Comparison of ENCODE assay signal across 9 cellular contexts in genomic region chr16:11780988-11781680, GRCh38. TPM values are rescaled to one million over a fixed set of nuclear protein-coding genes. Genes with fewer than 3 reads are reported as not detected.
DNase-seq lines count a peak whose midpoint lies in the region; ATAC-seq, FAIRE-seq and TF ChIP-seq lines count a peak whose summit lies in the region.
"Had no signal": no experiment of that assay in that cellular context is flagged by ENCODE, and none has a peak within 500 bp of the region (broad histone marks: within the 10 kb centered on the region; RNA-seq: fewer than 3 reads in every experiment).

No MANE protein-coding gene starts in this region.

- no TSS peak for BruUV-seq in PC-3 (replicated peaks; lab: Mats Ljungman, UMichigan)

- FAIRE-seq in small intestine (lab: Jason Lieb, UNC), result no peak
- FAIRE-seq: endothelial cell of umbilical vein had no signal

- H3K36me3 Mint-ChIP-seq in activated naive CD8-positive, alpha-beta T cell treated with anti-CD3 and anti-CD28 coated beads, Interleukin-2, amount 50 U/mL, for 24 hours (ENCODE audit: low read depth), result peaks cover 27% of the 10 kb centered on the region
- peaks cover 12% of the 10 kb centered on the region for H3K36me3 Mint-ChIP-seq in natural killer cell treated with Interleukin-12 subunit alpha and Interleukin-12 subunit beta and Interleukin-15 and Interleukin-18, amount 100 ng/mL, for 72 hours

- H3K4me1 ChIP-seq in small intestine (ENCODE audit: control insufficient read depth in 2 of 2, insufficient read depth in 1 of 2, low read depth in 1 of 2, low read length in 1 of 2) (peaks cover 1 to 19% of the 10 kb centered on the region in 2 donors), PC-3 (ENCODE audit: insufficient read depth, low read length) (peaks cover 19% of the 10 kb centered on the region)

- CTCF ChIA-PET in PC-3 (lab: Charles Lee), result interaction anchor here (0.5 kb wide), 1 partner anchor 54 kb away, joined by 3 read pairs; no protein-coding TSS in a partner anchor

- ATAC-seq in activated naive CD8-positive, alpha-beta T cell treated with anti-CD3 and anti-CD28 coated beads, Interleukin-2, amount 50 U/mL, for 24 hours, result no peak
- ATAC-seq in natural killer cell treated with Interleukin-12 subunit alpha and Interleukin-12 subunit beta and Interleukin-15 and Interleukin-18, amount 100 ng/mL, for 72 hours, result no peak
- no peak for ATAC-seq in PC-3

- intact Hi-C loops in PC-3 (cut with micrococcal nuclease), result no loop called here

- H3K4me3 ChIP-seq in small intestine (ENCODE audit: low read depth in 1 of 2, low read length in 2 of 2), result no peak overlapping the region
- H3K4me3 ChIP-seq in PC-3 (ENCODE audit: low read length), result no peak overlapping the region

- H3K9me3 ChIP-seq in small intestine (ENCODE audit: control insufficient read depth, low read depth) (no peaks in the 10 kb centered on the region), PC-3 (ENCODE audit: low read length) (no peaks in the 10 kb centered on the region)

- H4K20me1 ChIP-seq in PC-3 (ENCODE audit: low read length), result peaks cover 3% of the 10 kb centered on the region; the same call in 1 of the 2 replicates

- no peaks in the 10 kb centered on the region for H3F3A ChIP-seq in PC-3 (ENCODE audit: low read length, unreplicated experiment)

- no peak overlapping the region for H3K4me2 ChIP-seq in PC-3 (ENCODE audit: low read length)

- peak overlapping the region in 1 of 2 donors; percentile 53 for H3K27ac ChIP-seq in small intestine (ENCODE audit: low read depth in 1 of 2, low read length in 1 of 2)
- no peak overlapping the region for H3K27ac ChIP-seq in PC-3 (ENCODE audit: low read length)

- no peak for TF ChIP-seq CTCF in PC-3 (conservative IDR thresholded peaks at IDR 0.05; ENCODE audit: low read depth, low read length)

- POLR2A ChIA-PET in PC-3 (lab: Charles Lee; ENCODE audit: unreplicated experiment), result no interaction called here

- H3K36me3 ChIP-seq in small intestine (ENCODE audit: control insufficient read depth in 2 of 2, insufficient read depth in 2 of 2, low read length in 2 of 2) (peaks cover 0 to 5% of the 10 kb centered on the region in 2 donors), PC-3 (ENCODE audit: low read depth, low read length) (peaks cover 4% of the 10 kb centered on the region; the same call in 1 of the 2 replicates)

- H2AFZ ChIP-seq in PC-3 (ENCODE audit: low read length), result no peak overlapping the region

- H3K27me3 Mint-ChIP-seq in activated naive CD8-positive, alpha-beta T cell treated with anti-CD3 and anti-CD28 coated beads, Interleukin-2, amount 50 U/mL, for 24 hours, result no peaks in the 10 kb centered on the region
- no peaks in the 10 kb centered on the region for H3K27me3 Mint-ChIP-seq in natural killer cell treated with Interleukin-12 subunit alpha and Interleukin-12 subunit beta and Interleukin-15 and Interleukin-18, amount 100 ng/mL, for 72 hours

- H3K9ac ChIP-seq in PC-3 (ENCODE audit: low read length), result no peak overlapping the region

- H3K79me2 ChIP-seq in PC-3 (ENCODE audit: low read length), result peaks cover 31% of the 10 kb centered on the region

- H3K4me3 Mint-ChIP-seq in activated naive CD8-positive, alpha-beta T cell treated with anti-CD3 and anti-CD28 coated beads, Interleukin-2, amount 50 U/mL, for 24 hours, result no peak overlapping the region
- H3K4me3 Mint-ChIP-seq in natural killer cell treated with Interleukin-12 subunit alpha and Interleukin-12 subunit beta and Interleukin-15 and Interleukin-18, amount 100 ng/mL, for 72 hours, result peak overlapping the region; percentile 97

- 37 to 59% (median 42%) methylated on average over 4 of the region's 4 CpGs for WGBS in small intestine, 3 donors

- H3K27ac Mint-ChIP-seq in activated naive CD8-positive, alpha-beta T cell treated with anti-CD3 and anti-CD28 coated beads, Interleukin-2, amount 50 U/mL, for 24 hours, result peak overlapping the region; percentile 32
- H3K27ac Mint-ChIP-seq in natural killer cell treated with Interleukin-12 subunit alpha and Interleukin-12 subunit beta and Interleukin-15 and Interleukin-18, amount 100 ng/mL, for 72 hours, result peak overlapping the region; percentile 100

- DNase-seq in DMS 273 treated with DMSO at 0.1 percent for 48 hours (lab: John Stamatoyannopoulos, UW) (peak; percentile 92), NCI-H1694 treated with DMSO at 0.1 percent for 48 hours (lab: John Stamatoyannopoulos, UW) (peak; percentile 88), cerebellum (ENCODE audit: low spot score) (no peak), RPMI8226 (no peak), small intestine (no peak), PC-3 (no peak)
- no peak for DNase-seq in activated naive CD8-positive, alpha-beta T cell treated with anti-CD3 and anti-CD28 coated beads, Interleukin-2, amount 50 U/mL, for 24 hours
- DNase-seq in natural killer cell treated with Interleukin-12 subunit alpha and Interleukin-12 subunit beta and Interleukin-15 and Interleukin-18, amount 100 ng/mL, for 72 hours (ENCODE audit: low spot score), result no peak

- H3K27me3 ChIP-seq in small intestine (ENCODE audit: control insufficient read depth in 2 of 2, insufficient read depth in 2 of 2, low read length in 2 of 2), result no peaks in the 10 kb centered on the region
- no peaks in the 10 kb centered on the region for H3K27me3 ChIP-seq in PC-3 (ENCODE audit: low read length)

- H3K4me1 Mint-ChIP-seq in activated naive CD8-positive, alpha-beta T cell treated with anti-CD3 and anti-CD28 coated beads, Interleukin-2, amount 50 U/mL, for 24 hours, result peaks cover 55% of the 10 kb centered on the region
- H3K4me1 Mint-ChIP-seq in natural killer cell treated with Interleukin-12 subunit alpha and Interleukin-12 subunit beta and Interleukin-15 and Interleukin-18, amount 100 ng/mL, for 72 hours (ENCODE audit: low read depth in 2 of 2), result peaks cover 35 to 41% of the 10 kb centered on the region in 2 donors

- no peaks in the 10 kb centered on the region for H3K9me2 ChIP-seq in PC-3 (replicated peaks; ENCODE audit: low read length)

- H3K9me3 Mint-ChIP-seq in activated naive CD8-positive, alpha-beta T cell treated with anti-CD3 and anti-CD28 coated beads, Interleukin-2, amount 50 U/mL, for 24 hours, result no peaks in the 10 kb centered on the region
- H3K9me3 Mint-ChIP-seq in natural killer cell treated with Interleukin-12 subunit alpha and Interleukin-12 subunit beta and Interleukin-15 and Interleukin-18, amount 100 ng/mL, for 72 hours, result no peaks in the 10 kb centered on the region

RNA-seq across cellular contexts. Expression of gene ZC3H7A, which starts 15.9 kb away (rescaled TPM):
- 100 to 1,000 TPM; 114 to 136 TPM for total RNA-seq in natural killer cell treated with Interleukin-12 subunit alpha and Interleukin-12 subunit beta and Interleukin-15 and Interleukin-18, amount 100 ng/mL, for 72 hours
- 75.3 TPM for total RNA-seq in cerebellum
- 10 to 100 TPM; 21.2 to 39.1 (median 34.6) TPM for polyA plus RNA-seq in small intestine
- total RNA-seq in PC-3 (2014; rRNA removed), result 21.2 and 26.4 TPM in 2 replicates

RNA-seq across cellular contexts. Expression of gene TXNDC11, which starts 38.5 kb away (rescaled TPM):
- total RNA-seq in natural killer cell treated with Interleukin-12 subunit alpha and Interleukin-12 subunit beta and Interleukin-15 and Interleukin-18, amount 100 ng/mL, for 72 hours, result 10 to 100 TPM; 62.4 to 73.2 TPM
- 22.2 TPM for total RNA-seq in cerebellum
- polyA plus RNA-seq in small intestine, result 10 to 100 TPM; 49.7 to 73.4 (median 49.7) TPM
- 20.2 and 26.6 TPM in 2 replicates for total RNA-seq in PC-3 (2014; rRNA removed)

Comparison
In these comparisons a context has a peak if more than half of its experiments do, and no peak if none do; other contexts are left out.
1. DNase-seq: peak in DMS 273 treated with DMSO at 0.1 percent for 48 hours (single experiment) and NCI-H1694 treated with DMSO at 0.1 percent for 48 hours (single experiment); none in activated naive CD8-positive, alpha-beta T cell treated with anti-CD3 and anti-CD28 coated beads, Interleukin-2, amount 50 U/mL, for 24 hours (single experiment), natural killer cell treated with Interleukin-12 subunit alpha and Interleukin-12 subunit beta and Interleukin-15 and Interleukin-18, amount 100 ng/mL, for 72 hours (single experiment), cerebellum (single experiment), RPMI8226 (single experiment), small intestine (single experiment) and PC-3 (single experiment).